8 cellular contexts compared by ENCODE assay signal in genomic region chr3:107522510-107523360, GRCh38. TPM values are rescaled to one million over a fixed set of nuclear protein-coding genes. Genes with fewer than 3 reads are reported as not detected.
DNase-seq lines count a peak whose midpoint lies in the region; ATAC-seq, FAIRE-seq and TF ChIP-seq lines count a peak whose summit lies in the region.

Gene BBX, plus strand, starts transcription at chr3:107522962. Its CDS starts 187,499 bp downstream, at chr3:107710461.

- H3K9ac ChIP-seq in HepG2 (ENCODE audit: insufficient read depth, low read depth, low read length), result peak within 1 kb of the TSS; percentile 77

- TF ChIP-seq POLR2A in HepG2 (IDR thresholded peaks at IDR 0.05; ENCODE audit: insufficient read depth in 1 of 2, low read depth in 2 of 2, low read length in 2 of 2), result peak; percentile 52 to 74

- peaks cover 20% of the 10 kb centered on the region for H3K4me1 ChIP-seq in HepG2 (ENCODE audit: insufficient read depth, low read length)

- ATAC-seq in GM19452 (IDR thresholded peaks at IDR 0.05; ENCODE audit: unreplicated experiment) (peak; percentile 93), HG03575 (IDR thresholded peaks at IDR 0.05; ENCODE audit: extremely low read depth, insufficient number of reproducible peaks, low FRiP score, unreplicated experiment) (peak; percentile 98), HepG2 (peak; percentile 95)

- peaks cover 30% of the 10 kb centered on the region for H3K79me2 ChIP-seq in HepG2 (ENCODE audit: insufficient read depth, low read length)

- no peaks in the 10 kb centered on the region for H3K9me3 ChIP-seq in HepG2 (ENCODE audit: low read length)

- H3K4me2 ChIP-seq in HepG2 (ENCODE audit: low read depth, low read length), result peak within 1 kb of the TSS; percentile 93

- no peaks in the 10 kb centered on the region; a peak in 2 of 5 replicates for H3K27me3 ChIP-seq in HepG2 (ENCODE audit: control insufficient read depth in 1 of 2, insufficient read depth in 2 of 2, low read length in 2 of 2)

- under 1% methylated on average over 15 of the region's 51 CpGs for WGBS in HepG2 (ENCODE audit: low lambda C conversion rate)

- intact Hi-C loops in HepG2 (cut with micrococcal nuclease; ENCODE audit: unreplicated experiment), result loop anchor here (2.0 kb wide), 1 partner anchor 92 kb away; no protein-coding TSS in a partner anchor

- DNase-seq in CD1c-positive myeloid dendritic cell (ENCODE audit: extremely low spot score) (peak; percentile 95), NCI-H82 (lab: John Stamatoyannopoulos, UW) (peak; percentile 96), dermis microvascular lymphatic vessel endothelial cell (ENCODE audit: low read depth in 2 of 2) (peak; percentile 94 to 98), HepG2 (ENCODE audit: low spot score) (peak; percentile 88)
- peak; percentile 91 to 94 for DNase-seq in activated CD4-positive, alpha-beta T cell treated with anti-CD3 and anti-CD28 coated beads, Interleukin-2, amount 50 U/mL, for 48 hours
- DNase-seq in stimulated activated CD4-positive, alpha-beta T cell treated with anti-CD3 and anti-CD28 coated beads, Interleukin-2, amount 100 ng/mL, for 48 hours, result peak; percentile 88 to 90

- POLR2A ChIA-PET in HepG2 (lab: Yijun Ruan, JAX), result no interaction called here

- no TSS peak for BruUV-seq in HepG2 (replicated peaks; lab: Mats Ljungman, UMichigan)

- H3K27ac ChIP-seq in HepG2 (ENCODE audit: extremely low read length, insufficient read depth, low read length), result peak within 1 kb of the TSS; percentile 82

- H3K36me3 ChIP-seq in HepG2 (replicated peaks in 1 of 2; ENCODE audit: control insufficient read depth in 1 of 2, insufficient read depth in 2 of 2, low read length in 2 of 2), result no peaks in the 10 kb centered on the region; a peak in 1 of 5 replicates

- CTCF ChIA-PET in HepG2 (lab: Yijun Ruan, JAX; ENCODE audit: low intra/inter-chr PET ratio, low total read pairs), result no interaction called here

- in situ Hi-C loops in HepG2 (cut with HindIII; ENCODE audit: extremely low pct_ligation_motif_present, low pct_unique_long_range_greater_than_20kb), result no loop called here

- peak within 1 kb of the TSS; percentile 91 for H2AFZ ChIP-seq in HepG2 (ENCODE audit: low read length)

- no peaks in the 10 kb centered on the region for H4K20me1 ChIP-seq in HepG2 (ENCODE audit: insufficient read depth, low read length)

- TF ChIP-seq RAD21 in HepG2 (CRISPR knock-in tag; IDR thresholded peaks at IDR 0.05), result 0 out of 2 replicates have a peak, but pooled peaks have one; percentile 18

- peak within 1 kb of the TSS; percentile 80 to 91 (median 86) for H3K4me3 ChIP-seq in HepG2 (replicated peaks in 1 of 3; ENCODE audit: insufficient read depth in 1 of 3, low read depth in 2 of 3, low read length in 3 of 3)

- TF ChIP-seq EP300 in HepG2 (IDR thresholded peaks at IDR 0.05; ENCODE audit: low read depth in 2 of 2, low read length in 2 of 2), result no peak
- TF ChIP-seq EP300 in HepG2 (CRISPR knock-in tag; IDR thresholded peaks at IDR 0.05; ENCODE audit: borderline replicate concordance), result no peak

- TF ChIP-seq CTCF in HepG2 (CRISPR knock-in tag; IDR thresholded peaks at IDR 0.05), result no peak

- FAIRE-seq in HepG2 (lab: Jason Lieb, UNC), result peak; percentile 73

TF ChIP-seq in HepG2, 621 proteins besides CTCF, POLR2A, EP300 and RAD21 (continues in another document):
- TF ChIP-seq EZH2 (conservative IDR thresholded peaks at IDR 0.05; ENCODE audit: low read depth, low read length) (no peak), FIP1L1 (IDR thresholded peaks at IDR 0.05; ENCODE audit: borderline replicate concordance, insufficient read depth, low read depth, low read length) (no peak), PCBP2 (optimal IDR thresholded peaks at IDR 0.05; ENCODE audit: low read depth, low read length, poor library complexity, severe bottlenecking) (no peak), RNF2 (conservative IDR thresholded peaks at IDR 0.05; ENCODE audit: low read depth) (no peak), ZSCAN25 (CRISPR knock-in tag; IDR thresholded peaks at IDR 0.05) (0 out of 2 replicates have a peak, but pooled peaks have one; percentile 28), CENPX (CRISPR knock-in tag; IDR thresholded peaks at IDR 0.05) (no peak), HOXA5 (CRISPR knock-in tag; IDR thresholded peaks at IDR 0.05) (no peak), ZNF710 (CRISPR knock-in tag; IDR thresholded peaks at IDR 0.05; ENCODE audit: borderline replicate concordance) (peak; percentile 44; the same call in 1 of the 2 replicates), ZNF766 (CRISPR knock-in tag; IDR thresholded peaks at IDR 0.05; ENCODE audit: borderline replicate concordance) (no peak), ZNF891 (CRISPR knock-in tag; IDR thresholded peaks at IDR 0.05) (no peak), HNF4G (IDR thresholded peaks at IDR 0.05; ENCODE audit: borderline replicate concordance, low read depth, low read length) (no peak), HNF4G (CRISPR knock-in tag; IDR thresholded peaks at IDR 0.05; ENCODE audit: borderline replicate concordance, low read depth) (no peak), KLF12 (CRISPR knock-in tag; IDR thresholded peaks at IDR 0.05; ENCODE audit: borderline replicate concordance) (no peak), ZNF3 (CRISPR knock-in tag; IDR thresholded peaks at IDR 0.05) (no peak), ADNP (CRISPR knock-in tag; IDR thresholded peaks at IDR 0.05) (no peak), ZNF629 (CRISPR knock-in tag; conservative IDR thresholded peaks at IDR 0.05) (no peak), SIN3A (IDR thresholded peaks at IDR 0.05; ENCODE audit: borderline replicate concordance, low read depth, low read length) (no peak), RARA (CRISPR knock-in tag; IDR thresholded peaks at IDR 0.05) (no peak), ZFP1 (CRISPR knock-in tag; IDR thresholded peaks at IDR 0.05) (0 out of 2 replicates have a peak, but pooled peaks have one; percentile 67), ZNF12 (CRISPR knock-in tag; IDR thresholded peaks at IDR 0.05) (no peak), ZBTB34 (CRISPR knock-in tag; IDR thresholded peaks at IDR 0.05) (no peak), MBD4 (IDR thresholded peaks at IDR 0.05; ENCODE audit: borderline replicate concordance, low read length) (no peak), FOSL1 (CRISPR knock-in tag; IDR thresholded peaks at IDR 0.05; ENCODE audit: borderline replicate concordance) (no peak)

RNA-seq across cellular contexts. Expression of gene BBX, which starts in this region (rescaled TPM):
- total RNA-seq in dermis microvascular lymphatic vessel endothelial cell (30.3 and 38.1 TPM in 2 replicates), HepG2 (2016; rRNA removed; fragmentation: Illumina TruSeq; extraction: Trizol) (13.7 and 20.6 TPM in 2 replicates)
- total RNA-seq in HepG2 (2016; cell fraction: cytosol; rRNA removed; fragmentation: Illumina TruSeq; extraction: Trizol; ENCODE audit: low read depth), result 27.0 and 28.5 TPM in 2 replicates
- total RNA-seq in HepG2 (2016; cell fraction: insoluble cytoplasmic fraction; rRNA removed; fragmentation: Illumina TruSeq; extraction: Trizol), result 14.6 and 21.3 TPM in 2 replicates
- total RNA-seq in HepG2 (2016; cell fraction: membrane; rRNA removed; fragmentation: Illumina TruSeq; extraction: Trizol), result 7.3 and 8.3 TPM in 2 replicates
- 31.5 and 33.7 TPM in 2 replicates for total RNA-seq in HepG2 (2016; cell fraction: nucleus; rRNA removed; fragmentation: Illumina TruSeq; extraction: Trizol)
- polyA plus RNA-seq in HepG2 (2011; rRNA removed), result 20.2 and 23.2 TPM in 2 replicates
- polyA plus RNA-seq in HepG2 (2011; cell fraction: cytosol; rRNA removed), result 11.2 and 13.9 TPM in 2 replicates
- polyA plus RNA-seq in HepG2 (2011; cell fraction: nucleus; rRNA removed), result 28.5 and 32.7 TPM in 2 replicates
- 19.4 and 20.9 TPM in 2 replicates for polyA plus RNA-seq in HepG2 (2012)
- polyA plus RNA-seq in HepG2 (2016; cell fraction: cytosol; fragmentation: Illumina TruSeq; extraction: Trizol; ENCODE audit: low read depth), result 0.15 and 0.25 TPM in 2 replicates
- polyA plus RNA-seq in HepG2 (2016; cell fraction: insoluble cytoplasmic fraction; fragmentation: Illumina TruSeq; extraction: Trizol; ENCODE audit: low read depth), result 10.3 and 11.4 TPM in 2 replicates
- 0.88 and 0.95 TPM in 2 replicates for polyA plus RNA-seq in HepG2 (2016; cell fraction: membrane; fragmentation: Illumina TruSeq; extraction: Trizol; ENCODE audit: low read depth)
- polyA plus RNA-seq in HepG2 (2016; cell fraction: nucleus; fragmentation: Illumina TruSeq; extraction: Trizol; ENCODE audit: insufficient read depth, low read depth), result 8.0 and 10.1 TPM in 2 replicates
- polyA minus RNA-seq in HepG2 (2011; rRNA and poly(A)+ RNA removed; ENCODE audit: low replicate concordance), result 106 and 181 TPM in 2 replicates
- 23.6 and 35.7 TPM in 2 replicates for polyA minus RNA-seq in HepG2 (2011; cell fraction: cytosol; rRNA and poly(A)+ RNA removed)
- polyA minus RNA-seq in HepG2 (2011; cell fraction: nucleus; rRNA and poly(A)+ RNA removed), result 180 and 182 TPM in 2 replicates

Comparison
In these comparisons a context has a peak if more than half of its experiments do, and no peak if none do; other contexts are left out.
1. Peak in every context shown above with its lines: DNase-seq, ATAC-seq, H3K4me3 ChIP-seq and H3K27ac ChIP-seq.